ENCODE assay signal across 8 cellular contexts in genomic region chr1:5509664-5510452, GRCh38.
DNase-seq lines count a peak whose midpoint lies in the region; ATAC-seq lines count a peak whose summit lies in the region.

No MANE protein-coding gene starts in this region.

- DNase-seq in NCI-H510A treated with DMSO at 0.1 percent for 48 hours (lab: John Stamatoyannopoulos, UW) (peak; percentile 22), NCI-H510A (lab: John Stamatoyannopoulos, UW) (no peak), NCI-H345 treated with DMSO at 0.1 percent for 48 hours (lab: John Stamatoyannopoulos, UW; ENCODE audit: unreplicated experiment) (peak; percentile 31), memory B cell (ENCODE audit: low spot score in 2 of 2) (peak; percentile 67 to 82), NCI-H2107 treated with DMSO at 0.1 percent for 48 hours (lab: John Stamatoyannopoulos, UW; ENCODE audit: unreplicated experiment) (no peak)
- peak; percentile 70 for DNase-seq in activated CD4-positive, alpha-beta memory T cell treated with anti-CD3 and anti-CD28 coated beads, Interleukin-2, amount 10 ng/mL, durations not matched to agents 7 days and 5 days
- peak; percentile 66 for DNase-seq in effector CD4-positive, alpha-beta T cell
- peak; percentile 28 to 40 for DNase-seq in stimulated activated CD8-positive, alpha-beta memory T cell treated with anti-CD3 and anti-CD28 coated beads, Interleukin-15, amount 100 ng/mL, for 48 hours (ENCODE audit: low read depth in 2 of 2)

- H3K27ac Mint-ChIP-seq in activated CD4-positive, alpha-beta memory T cell treated with anti-CD3 and anti-CD28 coated beads, Interleukin-2, amount 10 ng/mL, durations not matched to agents 7 days and 5 days: no peak overlapping the region
- H3K27ac Mint-ChIP-seq in memory B cell: no peak overlapping the region

- POLR2A ChIA-PET in activated CD4-positive, alpha-beta memory T cell treated with anti-CD3 and anti-CD28 coated beads, Interleukin-2, amount 10 ng/mL, durations not matched to agents 7 days and 5 days (lab: Charles Lee): no interaction called here

- H3K4me3 Mint-ChIP-seq in activated CD4-positive, alpha-beta memory T cell treated with anti-CD3 and anti-CD28 coated beads, Interleukin-2, amount 10 ng/mL, durations not matched to agents 7 days and 5 days: no peak overlapping the region
- no peak overlapping the region for H3K4me3 Mint-ChIP-seq in memory B cell

- H3K9me3 Mint-ChIP-seq in activated CD4-positive, alpha-beta memory T cell treated with anti-CD3 and anti-CD28 coated beads, Interleukin-2, amount 10 ng/mL, durations not matched to agents 7 days and 5 days: no peaks in the 10 kb centered on the region
- no peaks in the 10 kb centered on the region for H3K9me3 Mint-ChIP-seq in memory B cell

- peaks cover 9% of the 10 kb centered on the region for H3K27me3 Mint-ChIP-seq in activated CD4-positive, alpha-beta memory T cell treated with anti-CD3 and anti-CD28 coated beads, Interleukin-2, amount 10 ng/mL, durations not matched to agents 7 days and 5 days
- H3K27me3 Mint-ChIP-seq in memory B cell: peaks cover 14% of the 10 kb centered on the region

- H3K36me3 Mint-ChIP-seq in activated CD4-positive, alpha-beta memory T cell treated with anti-CD3 and anti-CD28 coated beads, Interleukin-2, amount 10 ng/mL, durations not matched to agents 7 days and 5 days (ENCODE audit: low read depth): no peaks in the 10 kb centered on the region
- no peaks in the 10 kb centered on the region for H3K36me3 Mint-ChIP-seq in memory B cell

- H3K4me1 Mint-ChIP-seq in activated CD4-positive, alpha-beta memory T cell treated with anti-CD3 and anti-CD28 coated beads, Interleukin-2, amount 10 ng/mL, durations not matched to agents 7 days and 5 days: no peaks in the 10 kb centered on the region
- no peaks in the 10 kb centered on the region for H3K4me1 Mint-ChIP-seq in memory B cell

- CTCF ChIA-PET in activated CD4-positive, alpha-beta memory T cell treated with anti-CD3 and anti-CD28 coated beads, Interleukin-2, amount 10 ng/mL, durations not matched to agents 7 days and 5 days (lab: Charles Lee): interaction anchor here (0.7 to 2.4 kb wide), 8 partner anchors 10 to 465 kb away, joined by 3 to 11 read pairs (median 4); no protein-coding TSS in a partner anchor

- peak; percentile 35 for ATAC-seq in memory B cell (ENCODE audit: low read depth)

Comparison
In these comparisons a context has a peak if more than half of its experiments do, and no peak if none do; other contexts are left out.
1. DNase-seq: peak in NCI-H510A treated with DMSO at 0.1 percent for 48 hours (single experiment), NCI-H345 treated with DMSO at 0.1 percent for 48 hours (single experiment), activated CD4-positive, alpha-beta memory T cell treated with anti-CD3 and anti-CD28 coated beads, Interleukin-2, amount 10 ng/mL, durations not matched to agents 7 days and 5 days (single experiment), effector CD4-positive, alpha-beta T cell (single experiment), memory B cell (2 of 2) and stimulated activated CD8-positive, alpha-beta memory T cell treated with anti-CD3 and anti-CD28 coated beads, Interleukin-15, amount 100 ng/mL, for 48 hours (2 of 2); none in NCI-H510A (single experiment) and NCI-H2107 treated with DMSO at 0.1 percent for 48 hours (single experiment).